In the genomic region with DNA sequence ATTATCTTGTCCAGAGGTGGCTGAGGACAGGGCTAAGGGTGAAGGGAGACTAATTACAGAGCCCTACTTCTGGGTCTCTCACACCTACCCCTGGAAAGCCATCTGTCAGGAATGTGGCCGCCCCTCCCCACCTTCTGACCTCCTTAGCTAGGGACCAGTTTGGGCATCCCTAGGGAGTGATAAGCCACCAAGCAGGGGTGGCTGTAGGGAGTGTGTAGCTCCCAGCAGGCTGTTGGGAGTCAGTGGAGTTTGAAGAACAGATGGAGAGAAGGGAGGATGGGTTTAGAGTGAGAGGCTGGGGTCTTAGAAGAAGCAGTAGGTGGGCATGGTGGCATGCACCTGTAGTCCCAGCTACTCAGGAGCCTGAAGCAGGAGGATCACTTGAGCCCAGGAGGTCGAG, we compare ENCODE assay signal across 11 cellular contexts. TPM values are rescaled to one million over a fixed set of nuclear protein-coding genes. Genes with fewer than 3 reads are reported as not detected.
DNase-seq lines count a peak whose midpoint lies in the region; ATAC-seq, FAIRE-seq and TF ChIP-seq lines count a peak whose summit lies in the region.
"Had no signal": no experiment of that assay in that cellular context is flagged by ENCODE, and none has a peak within 500 bp of the region (broad histone marks: within the 10 kb centered on the region; RNA-seq: fewer than 3 reads in every experiment).

No MANE protein-coding gene starts in this region.

- H4K20me1 ChIP-seq in osteoblast (ENCODE audit: insufficient read depth, low read length), result peaks cover 4% of the 10 kb centered on the region

- 47 to 69% (median 66%) methylated on average over 2 of the region's 2 CpGs for WGBS in small intestine, 3 donors

- H3K9me3 ChIP-seq in osteoblast (ENCODE audit: low read depth, low read length) (no peaks in the 10 kb centered on the region), small intestine (ENCODE audit: control insufficient read depth, low read depth) (no peaks in the 10 kb centered on the region)

- DNase-seq in NCI-H2171 treated with DMSO at 0.1 percent for 48 hours (lab: John Stamatoyannopoulos, UW), result peak; percentile 24
- no peak for DNase-seq in NCI-H2171 (lab: John Stamatoyannopoulos, UW)
- peak; percentile 78 for DNase-seq in NCI-H82 (lab: John Stamatoyannopoulos, UW)
- DNase-seq in effector memory CD8-positive, alpha-beta T cell, result no peak
- DNase-seq in osteoblast (ENCODE audit: insufficient read length, low spot score, missing footprints), result peak; percentile 65
- DNase-seq in small intestine, result no peak
- no peak for DNase-seq in stimulated activated CD8-positive, alpha-beta memory T cell treated with anti-CD3 and anti-CD28 coated beads, Interleukin-4, amount 100 ng/mL, for 48 hours
- no peak for DNase-seq in HuH-7 (ENCODE audit: low spot score)
- DNase-seq: central memory CD4-positive, alpha-beta T cell had no signal

- no peaks in the 10 kb centered on the region for H3K36me3 Mint-ChIP-seq in effector memory CD8-positive, alpha-beta T cell (ENCODE audit: insufficient read depth)

- no peak for TF ChIP-seq CTCF in osteoblast (IDR thresholded peaks at IDR 0.05; ENCODE audit: extremely low read depth, low read depth, low read length)

- H3K36me3 ChIP-seq in osteoblast (ENCODE audit: insufficient read depth, low read length), result peaks cover 17% of the 10 kb centered on the region
- no peaks in the 10 kb centered on the region for H3K36me3 ChIP-seq in small intestine (ENCODE audit: control insufficient read depth in 2 of 2, insufficient read depth in 2 of 2, low read length in 2 of 2)

- peak overlapping the region; percentile 79 to 83 for H3K4me3 Mint-ChIP-seq in effector memory CD8-positive, alpha-beta T cell

- H3K27ac ChIP-seq in osteoblast (ENCODE audit: low read depth, low read length) (no peak overlapping the region), small intestine (ENCODE audit: low read depth in 1 of 2, low read length in 1 of 2) (no peak overlapping the region)

- H3K9me3 Mint-ChIP-seq in effector memory CD8-positive, alpha-beta T cell, result no peaks in the 10 kb centered on the region

- peaks cover 74 to 90% of the 10 kb centered on the region in 2 donors for H3K27me3 Mint-ChIP-seq in effector memory CD8-positive, alpha-beta T cell

- H3K4me1 ChIP-seq in osteoblast (ENCODE audit: insufficient read depth, low read length), result peaks cover 56% of the 10 kb centered on the region
- no peaks in the 10 kb centered on the region for H3K4me1 ChIP-seq in small intestine (ENCODE audit: control insufficient read depth in 2 of 2, insufficient read depth in 1 of 2, low read depth in 1 of 2, low read length in 1 of 2)

- H3K4me3 ChIP-seq in osteoblast (ENCODE audit: insufficient read depth, low read length) (peak overlapping the region; percentile 88), small intestine (ENCODE audit: low read depth in 1 of 2, low read length in 2 of 2) (no peak overlapping the region)

- no peaks in the 10 kb centered on the region for H3K27me3 ChIP-seq in osteoblast (ENCODE audit: insufficient read depth, low read length)
- peaks cover 0 to 9% of the 10 kb centered on the region in 2 donors for H3K27me3 ChIP-seq in small intestine (ENCODE audit: control insufficient read depth in 2 of 2, insufficient read depth in 2 of 2, low read length in 2 of 2)

- H3K4me2 ChIP-seq in osteoblast (ENCODE audit: insufficient read depth, low read length), result peak overlapping the region; percentile 90

- peaks cover 5 to 10% of the 10 kb centered on the region in 2 donors for H3K4me1 Mint-ChIP-seq in effector memory CD8-positive, alpha-beta T cell (ENCODE audit: low read depth in 2 of 2)

- no peak overlapping the region for H3K27ac Mint-ChIP-seq in effector memory CD8-positive, alpha-beta T cell

- peaks cover 44% of the 10 kb centered on the region for H3K79me2 ChIP-seq in osteoblast (ENCODE audit: insufficient read depth, low read length)

- ATAC-seq in effector memory CD8-positive, alpha-beta T cell (replicated peaks), result no peak

- no peak overlapping the region for H2AFZ ChIP-seq in osteoblast (ENCODE audit: low read length)

- FAIRE-seq in small intestine (lab: Jason Lieb, UNC), result no peak
- FAIRE-seq: frontal cortex had no signal

RNA-seq across cellular contexts. Expression of a gene that starts 0.8 kb away (rescaled TPM):
- 10.9 and 22.4 TPM in 2 replicates for total RNA-seq in osteoblast
- polyA plus RNA-seq in small intestine, result 100 to 1,000 TPM in 2 of 3 donors, 10 to 100 TPM in 1; 57.3 to 179 (median 147) TPM
- total RNA-seq: T-helper 2 cell treated with Interferon-gamma antibody and Interleukin-4, amounts not matched to agents 100 ng/mL and 5 ng/mL, for 36 hours had no signal

RNA-seq across cellular contexts. Expression of a gene that starts 39.3 kb away (rescaled TPM):
- total RNA-seq in osteoblast, result 28.6 and 38.0 TPM in 2 replicates
- 10 to 100 TPM; 10.7 to 63.8 (median 16.4) TPM for polyA plus RNA-seq in small intestine
- total RNA-seq: T-helper 2 cell treated with Interferon-gamma antibody and Interleukin-4, amounts not matched to agents 100 ng/mL and 5 ng/mL, for 36 hours had no signal

Comparison
In these comparisons a context has a peak if more than half of its experiments do, and no peak if none do; other contexts are left out.
1. DNase-seq: peak in NCI-H2171 treated with DMSO at 0.1 percent for 48 hours (single experiment), NCI-H82 (single experiment) and osteoblast (single experiment); none in NCI-H2171 (single experiment), effector memory CD8-positive, alpha-beta T cell (0 of 3), small intestine (single experiment), stimulated activated CD8-positive, alpha-beta memory T cell treated with anti-CD3 and anti-CD28 coated beads, Interleukin-4, amount 100 ng/mL, for 48 hours (single experiment) and HuH-7 (single experiment).